Comparison of ENCODE assay signal across 12 cellular contexts in the genomic region with DNA sequence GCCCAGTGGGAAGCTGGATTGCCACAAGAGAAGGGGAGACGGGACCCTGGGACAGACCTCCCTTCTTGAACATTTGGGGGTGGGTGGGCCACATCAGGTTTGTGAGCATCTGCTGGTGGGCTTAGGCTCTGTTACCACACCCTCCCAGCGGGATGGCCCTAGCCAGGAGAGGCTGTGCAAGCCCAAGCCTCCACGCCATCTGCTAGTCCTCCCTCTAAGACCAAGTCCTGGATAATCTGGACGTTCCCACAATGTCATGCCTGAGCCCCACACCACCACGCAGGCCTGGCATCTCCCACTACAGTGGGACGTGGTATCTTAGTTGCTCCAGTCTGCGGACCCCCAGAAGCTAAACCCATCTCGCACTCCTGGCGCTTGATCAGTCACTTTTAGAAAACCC. TPM values are rescaled to one million over a fixed set of nuclear protein-coding genes. Genes with fewer than 3 reads are reported as not detected.
DNase-seq lines count a peak whose midpoint lies in the region; ATAC-seq and TF ChIP-seq lines count a peak whose summit lies in the region.
"Had no signal": no experiment of that assay in that cellular context is flagged by ENCODE, and none has a peak within 500 bp of the region (broad histone marks: within the 10 kb centered on the region; RNA-seq: fewer than 3 reads in every experiment).

No MANE protein-coding gene starts in this region.

- H3K9me3 ChIP-seq in heart right ventricle = no peaks in the 10 kb centered on the region
- H3K9me3 ChIP-seq in breast epithelium = no peaks in the 10 kb centered on the region
- peaks cover 0 to 4% (median 0%) of the 10 kb centered on the region in 4 donors for H3K9me3 ChIP-seq in upper lobe of left lung
- H3K9me3 ChIP-seq: transverse colon had no signal

- no peak overlapping the region for H3K27ac Mint-ChIP-seq in osteocyte (ENCODE audit: unreplicated experiment)

- H2BK5ac ChIP-seq in mesendoderm (ENCODE audit: low read length) = no peak overlapping the region

- H3K27ac ChIP-seq in heart right ventricle = peak overlapping the region; percentile 72 to 100 (median 90)
- peak overlapping the region; percentile 70 to 81 for H3K27ac ChIP-seq in breast epithelium
- no peak overlapping the region for H3K27ac ChIP-seq in mesendoderm (ENCODE audit: low read depth, low read length)
- H3K27ac ChIP-seq in upper lobe of left lung = peak overlapping the region; percentile 60 to 100 (median 99)

- no peak overlapping the region for H2BK15ac ChIP-seq in mesendoderm (replicated peaks; ENCODE audit: low read depth)

- no peak overlapping the region for H3K9ac ChIP-seq in mesendoderm (ENCODE audit: low read length)

- H2BK120ac ChIP-seq in mesendoderm (ENCODE audit: low read depth, low read length) = no peak overlapping the region

- no peaks in the 10 kb centered on the region for H3K27me3 Mint-ChIP-seq in osteocyte (ENCODE audit: unreplicated experiment)

- TF ChIP-seq POLR2A in breast epithelium (IDR thresholded peaks at IDR 0.05) (no peak), upper lobe of left lung (IDR thresholded peaks at IDR 0.05) (no peak)

- H3K79me2 ChIP-seq in mesendoderm (ENCODE audit: control insufficient read depth, insufficient read depth, low read length) = peaks cover 2% of the 10 kb centered on the region

- H3K9me3 Mint-ChIP-seq in osteocyte (ENCODE audit: unreplicated experiment) = no peaks in the 10 kb centered on the region

- no peak overlapping the region for H4K8ac ChIP-seq in mesendoderm (ENCODE audit: low read depth, low read length)

- peaks cover 20 to 55% (median 45%) of the 10 kb centered on the region in 9 donors for H3K4me1 ChIP-seq in heart right ventricle
- peaks cover 5 to 6% of the 10 kb centered on the region in 2 donors for H3K4me1 ChIP-seq in breast epithelium
- peaks cover 2% of the 10 kb centered on the region for H3K4me1 ChIP-seq in mesendoderm (ENCODE audit: control insufficient read depth, low read depth, low read length)
- H3K4me1 ChIP-seq in upper lobe of left lung = peaks cover 34 to 61% (median 46%) of the 10 kb centered on the region in 4 donors

- no peak overlapping the region for H3K23ac ChIP-seq in mesendoderm (ENCODE audit: low read length)

- no peak for TF ChIP-seq EP300 in upper lobe of left lung (IDR thresholded peaks at IDR 0.05)

- H3K36me3 ChIP-seq in heart right ventricle (no peaks in the 10 kb centered on the region), breast epithelium (no peaks in the 10 kb centered on the region), mesendoderm (ENCODE audit: control insufficient read depth, insufficient read depth, low read length) (no peaks in the 10 kb centered on the region), upper lobe of left lung (no peaks in the 10 kb centered on the region)
- H3K36me3 ChIP-seq: transverse colon had no signal

- H3K4me3 ChIP-seq in heart right ventricle (peak overlapping the region in 1 of 10 donors; percentile 1), breast epithelium (no peak overlapping the region), mesendoderm (ENCODE audit: low read length) (no peak overlapping the region), upper lobe of left lung (no peak overlapping the region)
- H3K4me3 ChIP-seq: transverse colon had no signal

- H3K56ac ChIP-seq in mesendoderm (ENCODE audit: low read length) = peak overlapping the region; percentile 18

- H3K4me1 Mint-ChIP-seq in osteocyte (ENCODE audit: unreplicated experiment) = peaks cover 13% of the 10 kb centered on the region

- TF ChIP-seq CTCF in heart right ventricle (IDR thresholded peaks at IDR 0.05) = no peak
- TF ChIP-seq CTCF in breast epithelium (IDR thresholded peaks at IDR 0.05) = no peak
- no peak for TF ChIP-seq CTCF in upper lobe of left lung (IDR thresholded peaks at IDR 0.05)
- no peak for TF ChIP-seq CTCF in osteocyte (IDR thresholded peaks at IDR 0.05)

- peaks cover 5% of the 10 kb centered on the region for H3K79me1 ChIP-seq in mesendoderm (ENCODE audit: low read length)

- ATAC-seq in heart right ventricle (no peak), upper lobe of left lung (ENCODE audit: low FRiP score in 2 of 2) (no peak)

- no peak overlapping the region for H3K4ac ChIP-seq in mesendoderm (ENCODE audit: low read depth, low read length)

- no peaks in the 10 kb centered on the region for H3K36me3 Mint-ChIP-seq in osteocyte (ENCODE audit: unreplicated experiment)

- WGBS in heart right ventricle, 2 donors = 78 to 79% methylated on average over 9 of the region's 9 CpGs
- no CpG with 5 or more reads among the region's 9 CpGs for WGBS in mesendoderm (ENCODE audit: extremely low coverage, insufficient coverage, low lambda C conversion rate)
- 88 to 89% methylated on average over 5 to 9 of the region's 9 CpGs for WGBS in upper lobe of left lung, 2 donors

- intact Hi-C loops in heart right ventricle (cut with DNase I) (loop anchor here in 1 of 10 donors (1.0 kb wide), 1 partner anchor 22 kb away; a partner anchor contains a TSS), cardiac septum (cut with DNase I) (loop anchor here (2.0 kb wide), 1 partner anchor 13 kb away; a partner anchor contains a TSS), breast epithelium (cut with DNase I; ENCODE audit: low total_unique reads) (no loop called here)

- no peak overlapping the region for H4K5ac ChIP-seq in mesendoderm (ENCODE audit: low read length)

- H3K4me2 ChIP-seq in mesendoderm (ENCODE audit: low read length) = no peak overlapping the region

- no peak overlapping the region for H3K18ac ChIP-seq in mesendoderm (ENCODE audit: low read length)

- no peak overlapping the region for H3K4me3 Mint-ChIP-seq in osteocyte (ENCODE audit: unreplicated experiment)

- no peak for DNase-seq in heart right ventricle
- DNase-seq in cardiac septum (ENCODE audit: low spot score) = no peak
- DNase-seq in breast epithelium (ENCODE audit: low spot score in 2 of 2) = no peak
- no peak for DNase-seq in mesendoderm
- DNase-seq in upper lobe of left lung = no peak
- no peak for DNase-seq in osteocyte (ENCODE audit: extremely low spot score, unreplicated experiment)
- DNase-seq in activated CD4-positive, alpha-beta T cell treated with anti-CD3 and anti-CD28 coated beads, Interleukin-2, amount 50 U/mL, for 4 hours = no peak
- no peak for DNase-seq in superior temporal gyrus (ENCODE audit: extremely low spot score)
- DNase-seq: DMS79 treated with DMSO at 0.1 percent for 48 hours, hypothalamus, NCI-H1105, transverse colon had no signal

- no peak overlapping the region for H2AK5ac ChIP-seq in mesendoderm (ENCODE audit: low read length)

- H3K27me3 ChIP-seq in heart right ventricle = peaks cover 0 to 18% (median 4%) of the 10 kb centered on the region in 7 donors
- peaks cover 0 to 18% of the 10 kb centered on the region in 2 donors for H3K27me3 ChIP-seq in breast epithelium
- no peaks in the 10 kb centered on the region for H3K27me3 ChIP-seq in mesendoderm (ENCODE audit: insufficient read depth, low read length, poor library complexity)
- peaks cover 0 to 7% (median 0%) of the 10 kb centered on the region in 4 donors for H3K27me3 ChIP-seq in upper lobe of left lung
- H3K27me3 ChIP-seq: transverse colon had no signal

RNA-seq across cellular contexts. Expression of a gene that starts 3.7 kb away (rescaled TPM):
- total RNA-seq in heart right ventricle = 10 to 100 TPM in 9 of 10 donors, 1 to 10 TPM in 1; 9.3 to 20.3 (median 17.2) TPM
- 1 to 10 TPM; 2.8 to 6.7 TPM for polyA plus RNA-seq in heart right ventricle
- total RNA-seq in cardiac septum = 16.6 TPM
- 1 to 10 TPM; 3.4 to 4.1 (median 3.9) TPM for total RNA-seq in breast epithelium
- polyA plus RNA-seq in mesendoderm (2013, experiment 1 of 2) = 2.7 TPM
- polyA plus RNA-seq in mesendoderm (2013, experiment 2 of 2) = 3.0 TPM
- total RNA-seq in upper lobe of left lung = 10 to 100 TPM in 4 of 6 donors, 1 to 10 TPM in 2; 6.1 to 19.3 (median 13.9) TPM
- 8.1 TPM in 2 replicates for total RNA-seq in osteocyte

RNA-seq across cellular contexts. Expression of a gene that starts 12.1 kb away (rescaled TPM):
- total RNA-seq in heart right ventricle (1 to 10 TPM in 7 of 10 donors, under 1 TPM in 3; 0.61 to 1.5 (median 1.2) TPM), cardiac septum (1.6 TPM), breast epithelium (1 to 10 TPM; 1.3 TPM), upper lobe of left lung (1 to 10 TPM; 1.4 to 8.7 (median 2.0) TPM), osteocyte (1.6 TPM in 2 replicates)
- 1 to 10 TPM; 1.0 to 1.4 TPM for polyA plus RNA-seq in heart right ventricle
- polyA plus RNA-seq in mesendoderm (2013, experiment 1 of 2) = 0.18 TPM
- polyA plus RNA-seq in mesendoderm (2013, experiment 2 of 2) = 0.25 TPM

RNA-seq across cellular contexts. Expression of a gene that starts 21.8 kb away (rescaled TPM):
- total RNA-seq in heart right ventricle = 100 to 1,000 TPM; 121 to 207 (median 159) TPM
- 100 to 1,000 TPM; 275 to 474 TPM for polyA plus RNA-seq in heart right ventricle
- total RNA-seq in cardiac septum = 213 TPM
- total RNA-seq in breast epithelium = 100 to 1,000 TPM; 218 to 413 (median 333) TPM
- 87.6 TPM for polyA plus RNA-seq in mesendoderm (2013, experiment 1 of 2)
- polyA plus RNA-seq in mesendoderm (2013, experiment 2 of 2) = 89.9 TPM
- 100 to 1,000 TPM; 198 to 385 (median 269) TPM for total RNA-seq in upper lobe of left lung
- 150 and 166 TPM in 2 replicates for total RNA-seq in osteocyte

RNA-seq across cellular contexts. Expression of a gene that starts 46.0 kb away (rescaled TPM):
- total RNA-seq in heart right ventricle = 100 to 1,000 TPM; 285 to 541 (median 407) TPM
- 100 to 1,000 TPM; 176 to 639 TPM for polyA plus RNA-seq in heart right ventricle
- 396 TPM for total RNA-seq in cardiac septum
- 10 to 100 TPM in 2 of 3 donors, 1 to 10 TPM in 1; 3.0 to 40.0 (median 27.9) TPM for total RNA-seq in breast epithelium
- polyA plus RNA-seq in mesendoderm (2013, experiment 1 of 2) = 5.0 TPM
- 5.2 TPM for polyA plus RNA-seq in mesendoderm (2013, experiment 2 of 2)
- total RNA-seq in upper lobe of left lung = 100 to 1,000 TPM in 1 of 6 donors, 10 to 100 TPM in 5; 15.7 to 160 (median 47.0) TPM
- total RNA-seq in osteocyte = 15.2 and 16.1 TPM in 2 replicates

RNA-seq across cellular contexts. Expression of a gene that starts 52.8 kb away (rescaled TPM):
- total RNA-seq in heart right ventricle (10 to 100 TPM; 38.0 to 65.2 (median 46.3) TPM), cardiac septum (39.7 TPM), breast epithelium (100 to 1,000 TPM in 2 of 3 donors, 10 to 100 TPM in 1; 76.4 to 108 (median 102) TPM), upper lobe of left lung (100 to 1,000 TPM in 1 of 6 donors, 10 to 100 TPM in 5; 42.4 to 161 (median 60.1) TPM), osteocyte (46.1 and 47.4 TPM in 2 replicates)
- 100 to 1,000 TPM; 113 to 174 TPM for polyA plus RNA-seq in heart right ventricle
- polyA plus RNA-seq in mesendoderm (2013, experiment 1 of 2) = 64.4 TPM
- polyA plus RNA-seq in mesendoderm (2013, experiment 2 of 2) = 65.3 TPM
